1 cellular context compared by ENCODE assay signal in the genomic region with DNA sequence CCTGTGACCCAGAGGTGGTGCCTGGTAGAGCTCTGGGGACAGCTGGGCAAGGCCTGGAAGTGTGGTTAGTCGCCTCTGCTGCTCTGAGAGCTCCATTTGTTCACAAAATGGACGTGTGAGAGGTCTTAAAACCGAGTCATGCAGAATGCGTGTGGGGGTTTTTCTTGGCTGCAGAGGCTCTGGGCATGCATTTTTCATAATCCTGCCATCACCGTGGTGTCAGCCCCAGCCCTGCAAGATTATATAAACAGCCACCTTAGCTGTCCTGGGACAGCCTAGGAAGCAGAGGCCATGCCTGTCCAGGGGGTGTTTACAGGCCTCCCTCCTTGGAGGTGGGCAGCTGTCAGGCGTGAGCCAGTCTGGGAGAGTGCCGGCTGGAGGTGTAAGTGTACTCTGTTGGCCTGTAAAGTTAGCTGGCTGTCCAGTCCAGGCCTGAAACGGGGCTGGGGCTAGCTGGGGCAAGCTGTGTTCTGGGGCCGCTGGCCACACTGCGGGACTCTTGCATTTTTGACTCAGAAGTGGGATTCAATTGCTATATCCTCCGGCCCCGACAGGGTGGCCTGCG.
TF ChIP-seq lines count a peak whose summit lies in the region.

No MANE protein-coding gene starts in this region.

TF ChIP-seq in H1, 55 proteins besides CTCF, POLR2A, EP300 and RAD21:
- TF ChIP-seq CBX5 (IDR thresholded peaks at IDR 0.05; ENCODE audit: low read depth, low read length): no peak
- no peak for TF ChIP-seq EGR1 (IDR thresholded peaks at IDR 0.05; ENCODE audit: borderline replicate concordance, low read depth, low read length)
- TF ChIP-seq HDAC2 (IDR thresholded peaks at IDR 0.05; ENCODE audit: borderline replicate concordance in 1 of 2, low read depth in 2 of 2, low read length in 2 of 2): no peak
- TF ChIP-seq BACH1 (IDR thresholded peaks at IDR 0.05; ENCODE audit: low read length): no peak
- no peak for TF ChIP-seq KDM5A (IDR thresholded peaks at IDR 0.05; ENCODE audit: low read length)
- no peak for TF ChIP-seq KDM4A (IDR thresholded peaks at IDR 0.05; ENCODE audit: low read depth, low read length, severe bottlenecking)
- TF ChIP-seq, protein P1, sequence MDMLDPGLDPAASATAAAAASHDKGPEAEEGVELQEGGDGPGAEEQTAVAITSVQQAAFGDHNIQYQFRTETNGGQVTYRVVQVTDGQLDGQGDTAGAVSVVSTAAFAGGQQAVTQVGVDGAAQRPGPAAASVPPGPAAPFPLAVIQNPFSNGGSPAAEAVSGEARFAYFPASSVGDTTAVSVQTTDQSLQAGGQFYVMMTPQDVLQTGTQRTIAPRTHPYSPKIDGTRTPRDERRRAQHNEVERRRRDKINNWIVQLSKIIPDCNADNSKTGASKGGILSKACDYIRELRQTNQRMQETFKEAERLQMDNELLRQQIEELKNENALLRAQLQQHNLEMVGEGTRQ (IDR thresholded peaks at IDR 0.05; ENCODE audit: low read length): no peak
- TF ChIP-seq SIX5 (IDR thresholded peaks at IDR 0.05; ENCODE audit: low read depth, low read length): no peak
- no peak for TF ChIP-seq SP4 (IDR thresholded peaks at IDR 0.05; ENCODE audit: low read length)
